10 cellular contexts compared by ENCODE assay signal in the genomic region with DNA sequence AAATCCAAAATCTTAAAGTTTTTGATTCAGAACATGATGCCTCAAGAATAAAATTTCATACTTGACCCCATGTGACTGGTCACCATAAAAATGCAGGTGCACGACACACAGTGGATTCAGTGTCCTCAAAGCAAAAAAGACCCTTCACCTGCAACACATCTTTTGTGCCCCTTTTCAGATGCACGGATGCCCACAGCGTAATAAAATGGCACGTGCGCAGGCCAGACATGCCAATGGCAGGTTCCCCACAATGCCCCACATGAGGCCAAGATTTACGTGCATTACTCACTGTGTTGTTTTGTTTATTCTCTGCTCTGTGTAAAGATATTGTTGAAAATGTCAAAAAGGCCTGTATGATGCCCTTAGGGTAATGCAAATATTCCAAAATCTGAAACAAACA. TPM values are rescaled to one million over a fixed set of nuclear protein-coding genes. Genes with fewer than 3 reads are reported as not detected.
"Had no signal": no experiment of that assay in that cellular context is flagged by ENCODE, and none has a peak within 500 bp of the region (broad histone marks: within the 10 kb centered on the region; RNA-seq: fewer than 3 reads in every experiment).

No MANE protein-coding gene starts in this region.

- H3K27ac Mint-ChIP-seq: IgD-negative memory B cell had no signal

- H3K4me3 ChIP-seq: K562 had no signal

- DNase-seq: IMR-90, KBM-7, KG1 had no signal

- H3K4me1 Mint-ChIP-seq: IgD-negative memory B cell had no signal

- FAIRE-seq: HepG2, HTR-8/SVneo, K562 had no signal

- H3K4me3 Mint-ChIP-seq: IgD-negative memory B cell had no signal

- H3K36me3 Mint-ChIP-seq: IgD-negative memory B cell had no signal

- H3K27ac ChIP-seq: HL-60 had no signal

- H3K9me3 Mint-ChIP-seq: IgD-negative memory B cell had no signal

RNA-seq across cellular contexts. Expression of gene KCNA10, which starts 9.3 kb away (rescaled TPM):
- total RNA-seq: HepG2, HT-29, HT1080, IMR-90, K562 had no signal
- polyA plus RNA-seq: HepG2, IgD-negative memory B cell, IMR-90, K562 had no signal

RNA-seq across cellular contexts. Expression of gene PROK1, which starts 58.7 kb away (rescaled TPM):
- total RNA-seq: HepG2, HT-29, HT1080, IMR-90, K562 had no signal
- polyA plus RNA-seq: IgD-negative memory B cell, IMR-90 had no signal
